In genomic region chr17:31888124-31888523, GRCh38 we compare ENCODE assay signal across 16 cellular contexts. TPM values are rescaled to one million over a fixed set of nuclear protein-coding genes. Genes with fewer than 3 reads are reported as not detected.
DNase-seq lines count a peak whose midpoint lies in the region; ATAC-seq and TF ChIP-seq lines count a peak whose summit lies in the region.
"Had no signal": no experiment of that assay in that cellular context is flagged by ENCODE, and none has a peak within 500 bp of the region (broad histone marks: within the 10 kb centered on the region; RNA-seq: fewer than 3 reads in every experiment).

No MANE protein-coding gene starts in this region.

- no peak overlapping the region for H3K4ac ChIP-seq in mesenchymal stem cell (ENCODE audit: low read depth in 1 of 2, low read length in 2 of 2)

- no peak overlapping the region for H2BK120ac ChIP-seq in mesenchymal stem cell (ENCODE audit: low read depth, low read length)

- DNase-seq in CD8-positive, alpha-beta T cell, result no peak
- DNase-seq in GM20000 (ENCODE audit: low spot score) (peak; percentile 21), SIG-M5 treated with dmso at 0.1 percent for 504 hours (lab: John Stamatoyannopoulos, UW; ENCODE audit: unreplicated experiment) (peak; percentile 98), medulla oblongata (ENCODE audit: extremely low spot score) (peak; percentile 70), COLO829 (ENCODE audit: low spot score) (no peak), mesenchymal stem cell (no peak), SK-N-DZ (ENCODE audit: low spot score) (no peak), HuH-7.5 (ENCODE audit: low spot score) (no peak)
- DNase-seq: aorta; CD4-positive, alpha-beta T cell; NCI-H1092; retina; stimulated activated CD4-positive, alpha-beta T cell treated with anti-CD3 and anti-CD28 coated beads, Interleukin-2, amount 100 ng/mL, for 24 hours; transverse colon had no signal

- no peak overlapping the region for H2BK12ac ChIP-seq in mesenchymal stem cell (ENCODE audit: low read length in 2 of 2)

- no peaks in the 10 kb centered on the region for H3K4me1 ChIP-seq in CD8-positive, alpha-beta T cell (ENCODE audit: insufficient read depth, low read length)
- no peaks in the 10 kb centered on the region for H3K4me1 ChIP-seq in mesenchymal stem cell (ENCODE audit: control insufficient read depth, insufficient read depth, low read depth, low read length)
- H3K4me1 ChIP-seq: transverse colon had no signal

- H3K36me3 Mint-ChIP-seq in CD8-positive, alpha-beta T cell, result peaks cover 80% of the 10 kb centered on the region

- no peak overlapping the region for H3K18ac ChIP-seq in mesenchymal stem cell (ENCODE audit: low read depth in 1 of 2, low read length in 2 of 2)

- H4K91ac ChIP-seq in mesenchymal stem cell (ENCODE audit: low read length), result no peak overlapping the region

- no peaks in the 10 kb centered on the region for H3K9me3 ChIP-seq in CD8-positive, alpha-beta T cell (ENCODE audit: low read length)
- H3K9me3 ChIP-seq in mesenchymal stem cell (ENCODE audit: control insufficient read depth, low read length), result no peaks in the 10 kb centered on the region
- H3K9me3 ChIP-seq: transverse colon had no signal

- peaks cover 14% of the 10 kb centered on the region for H3K79me1 ChIP-seq in mesenchymal stem cell (replicated peaks; ENCODE audit: low read length, poor library complexity, severe bottlenecking)

- no peak overlapping the region for H2AFZ ChIP-seq in mesenchymal stem cell (ENCODE audit: low read depth, low read length)

- no peaks in the 10 kb centered on the region for H3K9me3 Mint-ChIP-seq in CD8-positive, alpha-beta T cell
- H3K9me3 Mint-ChIP-seq: CD4-positive, alpha-beta T cell; nephron; T-cell had no signal

- H3K4me1 Mint-ChIP-seq in CD8-positive, alpha-beta T cell (ENCODE audit: low read depth), result no peaks in the 10 kb centered on the region
- H3K4me1 Mint-ChIP-seq: nephron had no signal

- H3K4me2 ChIP-seq in mesenchymal stem cell (ENCODE audit: low read length, poor library complexity, severe bottlenecking), result no peak overlapping the region

- CTCF ChIA-PET in CD8-positive, alpha-beta T cell (lab: Charles Lee), result interaction anchor here (0.7 to 1.0 kb wide), 2 partner anchors 10 to 57 kb away, joined by 3 read pairs; no protein-coding TSS in a partner anchor

- intact Hi-C loops in CD8-positive, alpha-beta T cell (cut with DNase I, micrococcal nuclease), result no loop called here

- H3K27me3 ChIP-seq in CD8-positive, alpha-beta T cell (ENCODE audit: insufficient read depth, low read length), result no peaks in the 10 kb centered on the region
- H3K27me3 ChIP-seq in mesenchymal stem cell (ENCODE audit: control insufficient read depth in 1 of 2, insufficient read depth in 1 of 2, low read length in 2 of 2), result no peaks in the 10 kb centered on the region
- H3K27me3 ChIP-seq: transverse colon had no signal

- peaks cover 30% of the 10 kb centered on the region for H3K36me3 ChIP-seq in CD8-positive, alpha-beta T cell (ENCODE audit: insufficient read depth, low read length)
- peaks cover 44 to 88% of the 10 kb centered on the region in 2 experiments for H3K36me3 ChIP-seq in mesenchymal stem cell (ENCODE audit: control insufficient read depth in 1 of 2, insufficient read depth in 2 of 2, low read depth in 1 of 2, low read length in 2 of 2)

- H3K4me3 ChIP-seq in CD8-positive, alpha-beta T cell (ENCODE audit: low read depth, low read length), result no peak overlapping the region
- no peak overlapping the region for H3K4me3 ChIP-seq in mesenchymal stem cell (ENCODE audit: insufficient read depth in 1 of 2, low read depth in 1 of 2, low read length in 2 of 2)
- H3K4me3 ChIP-seq: transverse colon had no signal

- no peak overlapping the region for H3K23ac ChIP-seq in mesenchymal stem cell (ENCODE audit: low read length in 2 of 2)

- POLR2A ChIA-PET in CD8-positive, alpha-beta T cell (lab: Charles Lee), result no interaction called here

- H3K14ac ChIP-seq in mesenchymal stem cell (ENCODE audit: low read length in 2 of 2), result no peak overlapping the region

- no peak for TF ChIP-seq CTCF in CD8-positive, alpha-beta T cell (IDR thresholded peaks at IDR 0.05)
- no peak for TF ChIP-seq CTCF in GM20000 (IDR thresholded peaks at IDR 0.05; ENCODE audit: extremely low read depth, missing control alignments)

- H3K4me3 Mint-ChIP-seq in CD8-positive, alpha-beta T cell, result no peak overlapping the region
- H3K4me3 Mint-ChIP-seq: CD4-positive, alpha-beta T cell; nephron; T-cell had no signal

- ATAC-seq in CD8-positive, alpha-beta T cell, result no peak
- ATAC-seq: T-cell had no signal

- no peaks in the 10 kb centered on the region for H3K27me3 Mint-ChIP-seq in CD8-positive, alpha-beta T cell (ENCODE audit: low read depth)
- H3K27me3 Mint-ChIP-seq: CD4-positive, alpha-beta T cell; T-cell had no signal

- H3K9ac ChIP-seq in mesenchymal stem cell (ENCODE audit: low read length), result no peak overlapping the region

- H2AK5ac ChIP-seq in mesenchymal stem cell (ENCODE audit: low read length, severe bottlenecking), result no peak overlapping the region

- no peak overlapping the region for H2BK5ac ChIP-seq in mesenchymal stem cell (ENCODE audit: low read depth, low read length, poor library complexity, severe bottlenecking)

- no peak overlapping the region for H4K8ac ChIP-seq in mesenchymal stem cell (ENCODE audit: low read length)

- H3K27ac Mint-ChIP-seq in CD8-positive, alpha-beta T cell, result peak overlapping the region; percentile 22
- H3K27ac Mint-ChIP-seq: CD4-positive, alpha-beta T cell; nephron; T-cell had no signal

- WGBS in mesenchymal stem cell, result 96% methylated on average over 4 of the region's 4 CpGs

- no peak overlapping the region for H3K27ac ChIP-seq in CD8-positive, alpha-beta T cell (ENCODE audit: low read depth, low read length)
- H3K27ac ChIP-seq in mesenchymal stem cell (ENCODE audit: low read length, poor library complexity, severe bottlenecking), result no peak overlapping the region

- H2BK15ac ChIP-seq in mesenchymal stem cell (ENCODE audit: low read depth, poor library complexity, severe bottlenecking), result no peak overlapping the region

RNA-seq across cellular contexts. Expression of gene UTP6, which starts 13.4 kb away (rescaled TPM):
- 10 to 100 TPM; 27.3 to 27.4 TPM for total RNA-seq in CD8-positive, alpha-beta T cell
- polyA plus RNA-seq in mesenchymal stem cell (2013, experiment 1 of 2), result 40.7 TPM
- 40.1 TPM for polyA plus RNA-seq in mesenchymal stem cell (2013, experiment 2 of 2)
- 87.8 and 106 TPM in 2 replicates for polyA plus RNA-seq in SK-N-DZ (2014; cell fraction: cytosol; rRNA removed)
- 150 and 169 TPM in 2 replicates for polyA plus RNA-seq in SK-N-DZ (2014; cell fraction: nucleus; rRNA removed)

RNA-seq across cellular contexts. Expression of gene COPRS, which starts 29.1 kb away (rescaled TPM):
- 1 to 10 TPM; 2.4 to 2.6 TPM for total RNA-seq in CD8-positive, alpha-beta T cell
- polyA plus RNA-seq in mesenchymal stem cell (2013, experiment 1 of 2), result 51.7 TPM
- 50.7 TPM for polyA plus RNA-seq in mesenchymal stem cell (2013, experiment 2 of 2)
- polyA plus RNA-seq in SK-N-DZ (2014; cell fraction: cytosol; rRNA removed), result 124 and 131 TPM in 2 replicates
- 84.3 and 101 TPM in 2 replicates for polyA plus RNA-seq in SK-N-DZ (2014; cell fraction: nucleus; rRNA removed)

RNA-seq across cellular contexts. Expression of gene SUZ12, which starts 48.7 kb away (rescaled TPM):
- total RNA-seq in CD8-positive, alpha-beta T cell, result 10 to 100 TPM; 31.4 to 31.9 TPM
- polyA plus RNA-seq in mesenchymal stem cell (2013, experiment 1 of 2), result 24.1 TPM
- polyA plus RNA-seq in mesenchymal stem cell (2013, experiment 2 of 2), result 24.9 TPM
- 33.3 and 35.7 TPM in 2 replicates for polyA plus RNA-seq in SK-N-DZ (2014; cell fraction: cytosol; rRNA removed)
- 42.1 and 50.1 TPM in 2 replicates for polyA plus RNA-seq in SK-N-DZ (2014; cell fraction: nucleus; rRNA removed)

Comparison
In these comparisons a context has a peak if more than half of its experiments do, and no peak if none do; other contexts are left out.
1. DNase-seq: peak in GM20000 (single experiment), SIG-M5 treated with dmso at 0.1 percent for 504 hours (single experiment) and medulla oblongata (single experiment); none in CD8-positive, alpha-beta T cell (0 of 7), COLO829 (single experiment), mesenchymal stem cell (single experiment), SK-N-DZ (single experiment) and HuH-7.5 (single experiment).